1 cellular context compared by ENCODE assay signal in genomic region chr15:88621789-88622604, GRCh38.
TF ChIP-seq lines count a peak whose summit lies in the region.

No MANE protein-coding gene starts in this region.

TF ChIP-seq in GM12878, 131 proteins besides CTCF, POLR2A, EP300 and RAD21 (continued from another document):
- TF ChIP-seq HSF1 (IDR thresholded peaks at IDR 0.05; ENCODE audit: low read depth, low read length) (no peak), KLF5 (IDR thresholded peaks at IDR 0.05; ENCODE audit: partially characterized antibody) (no peak), TAF1 (IDR thresholded peaks at IDR 0.05; ENCODE audit: borderline replicate concordance, low read depth, low read length) (peak; percentile 42; the same call in 1 of the 2 replicates), EZH2 (IDR thresholded peaks at IDR 0.05; ENCODE audit: borderline replicate concordance, control insufficient read depth, low read depth, low read length) (no peak), POLR2AphosphoS2 (IDR thresholded peaks at IDR 0.05; ENCODE audit: low read depth, low read length) (0 out of 2 replicates have a peak, but pooled peaks have one; percentile 18), ZNF384 (IDR thresholded peaks at IDR 0.05; ENCODE audit: borderline replicate concordance, low read depth, low read length) (no peak), TARDBP (IDR thresholded peaks at IDR 0.05; ENCODE audit: borderline replicate concordance) (no peak), SUPT20H (IDR thresholded peaks at IDR 0.05; ENCODE audit: borderline replicate concordance, control insufficient read depth, low read depth, low read length) (no peak), MLLT1 (IDR thresholded peaks at IDR 0.05) (no peak), MAX (IDR thresholded peaks at IDR 0.05; ENCODE audit: low read depth, low read length) (no peak), CREM (IDR thresholded peaks at IDR 0.05; ENCODE audit: low read depth) (0 out of 2 replicates have a peak, but pooled peaks have one; percentile 40), MEF2A (IDR thresholded peaks at IDR 0.05; ENCODE audit: insufficient read depth, low read depth, low read length) (no peak), IRF4 (IDR thresholded peaks at IDR 0.05; ENCODE audit: low read depth, low read length) (no peak), NR2C1 (IDR thresholded peaks at IDR 0.05) (no peak), SPI1 (IDR thresholded peaks at IDR 0.05; ENCODE audit: borderline replicate concordance, insufficient read depth, low read depth, low read length) (0 out of 2 replicates have a peak, but pooled peaks have one; percentile 3), POLR2AphosphoS5 (IDR thresholded peaks at IDR 0.05; ENCODE audit: low read length) (peak; percentile 12; the same call in 1 of the 2 replicates), RELA (IDR thresholded peaks at IDR 0.05; ENCODE audit: borderline replicate concordance, partially characterized antibody) (no peak), PKNOX1 (IDR thresholded peaks at IDR 0.05) (peak; percentile 66), CHD4 (IDR thresholded peaks at IDR 0.05) (no peak)
